Comparison of ENCODE assay signal across 20 cellular contexts in the genomic region with DNA sequence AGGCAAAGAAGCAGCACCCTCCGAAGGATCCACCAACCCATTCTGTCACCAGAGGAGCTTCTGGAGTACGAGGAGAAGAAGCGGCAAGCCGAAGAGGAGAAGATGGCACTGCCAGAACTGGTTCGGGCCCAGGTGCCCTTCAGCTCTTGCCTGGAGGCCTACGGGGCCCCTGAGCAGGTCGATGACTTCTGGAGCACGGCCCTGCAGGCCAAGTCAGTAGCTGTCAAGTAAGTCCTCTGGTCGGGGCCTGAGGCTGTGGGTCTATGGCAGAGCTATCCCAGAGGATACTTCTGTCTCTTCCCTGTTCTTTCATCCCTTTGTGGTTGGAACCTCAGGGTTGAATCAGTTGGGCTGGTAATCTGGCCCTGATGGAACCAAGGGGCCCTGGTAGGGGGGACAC. TPM values are rescaled to one million over a fixed set of nuclear protein-coding genes. Genes with fewer than 3 reads are reported as not detected.
DNase-seq lines count a peak whose midpoint lies in the region; ATAC-seq and TF ChIP-seq lines count a peak whose summit lies in the region.
"Had no signal": no experiment of that assay in that cellular context is flagged by ENCODE, and none has a peak within 500 bp of the region (broad histone marks: within the 10 kb centered on the region; RNA-seq: fewer than 3 reads in every experiment).

No MANE protein-coding gene starts in this region.

- H3K36me3 Mint-ChIP-seq in HFFc6 (ENCODE audit: low read depth): peaks cover 63% of the 10 kb centered on the region
- H3K36me3 Mint-ChIP-seq in activated T-helper 17 cell treated with anti-CD3 and anti-CD28 coated beads, Interleukin-2, amount 50 U/mL, for 72 hours (ENCODE audit: low read depth): peaks cover 97% of the 10 kb centered on the region

- H3K4me1 ChIP-seq in suprapubic skin: peaks cover under 1% of the 10 kb centered on the region

- H3K4me3 ChIP-seq in WERI-Rb-1 (ENCODE audit: low read depth, low read length) (no peak overlapping the region), suprapubic skin (no peak overlapping the region)
- H3K4me3 ChIP-seq: BLaER1, GM12878, GM23338 had no signal

- H3K27me3 ChIP-seq in WERI-Rb-1 (ENCODE audit: insufficient read depth, low read depth, severe bottlenecking) (no peaks in the 10 kb centered on the region), suprapubic skin (no peaks in the 10 kb centered on the region)
- H3K27me3 ChIP-seq: BLaER1 had no signal

- intact Hi-C loops in posterior vena cava (cut with DNase I): no loop called here
- intact Hi-C loops in Right ventricle myocardium superior (cut with DNase I): no loop called here

- TF ChIP-seq POLR2A in suprapubic skin (IDR thresholded peaks at IDR 0.05): no peak

- no peak for DNase-seq in HFFc6
- DNase-seq in islet precursor cell: peak; percentile 57
- peak; percentile 38 for DNase-seq in posterior vena cava (ENCODE audit: low spot score)
- no peak for DNase-seq in Right ventricle myocardium superior
- no peak for DNase-seq in WERI-Rb-1
- no peak for DNase-seq in suprapubic skin (ENCODE audit: low spot score in 2 of 2)
- DNase-seq: CD4-positive, CD25-positive, alpha-beta regulatory T cell; CD8-positive, alpha-beta memory T cell; DMS 273 treated with DMSO at 0.1 percent for 48 hours; DMS79; EL; GDM1; H9 had no signal

- no peak overlapping the region for H3K4me3 Mint-ChIP-seq in HFFc6
- no peak overlapping the region for H3K4me3 Mint-ChIP-seq in activated T-helper 17 cell treated with anti-CD3 and anti-CD28 coated beads, Interleukin-2, amount 50 U/mL, for 72 hours
- H3K4me3 Mint-ChIP-seq: B cell; CD8-positive, alpha-beta memory T cell; GM23338; H9 had no signal

- peaks cover 7% of the 10 kb centered on the region for H3K4me1 Mint-ChIP-seq in HFFc6 (ENCODE audit: low read depth)
- peaks cover 4% of the 10 kb centered on the region for H3K4me1 Mint-ChIP-seq in activated T-helper 17 cell treated with anti-CD3 and anti-CD28 coated beads, Interleukin-2, amount 50 U/mL, for 72 hours

- no peak overlapping the region for H3K27ac ChIP-seq in WERI-Rb-1
- H3K27ac ChIP-seq in suprapubic skin: no peak overlapping the region
- H3K27ac ChIP-seq: BLaER1, C4-2B had no signal

- no peak for TF ChIP-seq EP300 in suprapubic skin (IDR thresholded peaks at IDR 0.05)

- TF ChIP-seq CTCF in HFFc6 (IDR thresholded peaks at IDR 0.05) (no peak), WERI-Rb-1 (IDR thresholded peaks at IDR 0.05; ENCODE audit: low read depth, low read length) (no peak), suprapubic skin (IDR thresholded peaks at IDR 0.05) (no peak)

- peak overlapping the region; percentile 30; the same call in 1 of the 2 replicates for H3K27ac Mint-ChIP-seq in HFFc6
- H3K27ac Mint-ChIP-seq in activated T-helper 17 cell treated with anti-CD3 and anti-CD28 coated beads, Interleukin-2, amount 50 U/mL, for 72 hours: peak overlapping the region; percentile 34
- H3K27ac Mint-ChIP-seq: B cell, GM23338 had no signal

- peaks cover 3% of the 10 kb centered on the region; the same call in 1 of the 2 replicates for H3K27me3 Mint-ChIP-seq in HFFc6 (ENCODE audit: insufficient read depth)
- H3K27me3 Mint-ChIP-seq in activated T-helper 17 cell treated with anti-CD3 and anti-CD28 coated beads, Interleukin-2, amount 50 U/mL, for 72 hours: no peaks in the 10 kb centered on the region
- H3K27me3 Mint-ChIP-seq: B cell; CD4-positive, CD25-positive, alpha-beta regulatory T cell; CD8-positive, alpha-beta memory T cell had no signal

- WGBS in suprapubic skin: 93% methylated on average over 9 of the region's 9 CpGs

- ATAC-seq in activated T-helper 17 cell treated with anti-CD3 and anti-CD28 coated beads, Interleukin-2, amount 50 U/mL, for 72 hours (replicated peaks): no peak
- no peak for ATAC-seq in Right ventricle myocardium superior (ENCODE audit: poor library complexity)
- ATAC-seq: GM12878, GM23338, HCT116 had no signal

- H3K36me3 ChIP-seq in WERI-Rb-1 (peaks cover 94% of the 10 kb centered on the region), suprapubic skin (peaks cover 97% of the 10 kb centered on the region)

- no peaks in the 10 kb centered on the region for H3K9me3 ChIP-seq in WERI-Rb-1 (ENCODE audit: severe bottlenecking)
- no peaks in the 10 kb centered on the region for H3K9me3 ChIP-seq in suprapubic skin
- H3K9me3 ChIP-seq: BLaER1 had no signal

- H3K9me3 Mint-ChIP-seq in HFFc6: no peaks in the 10 kb centered on the region
- H3K9me3 Mint-ChIP-seq in activated T-helper 17 cell treated with anti-CD3 and anti-CD28 coated beads, Interleukin-2, amount 50 U/mL, for 72 hours: no peaks in the 10 kb centered on the region
- H3K9me3 Mint-ChIP-seq: CD4-positive, CD25-positive, alpha-beta regulatory T cell; CD8-positive, alpha-beta memory T cell; GM23338; H9 had no signal

RNA-seq across cellular contexts. Expression of a gene that starts 5.9 kb away (rescaled TPM):
- total RNA-seq in HFFc6 (2021; fragmentation: NEBNext Ultra II Directional; extraction: Animal tissue kit (Norgen Biotek cat#: 25700)): 100 to 1,000 TPM; 853 to 931 (median 870) TPM
- total RNA-seq in activated T-helper 17 cell treated with anti-CD3 and anti-CD28 coated beads, Interleukin-2, amount 50 U/mL, for 72 hours: 1,000 to 10,000 TPM; 1,893 to 2,116 TPM
- total RNA-seq in posterior vena cava (100 to 1,000 TPM; 303 to 366 TPM), Right ventricle myocardium superior (804 TPM), suprapubic skin (100 to 1,000 TPM; 185 to 498 (median 405) TPM)

RNA-seq across cellular contexts. Expression of a gene that starts 9.4 kb away (rescaled TPM):
- total RNA-seq in HFFc6 (2021; fragmentation: NEBNext Ultra II Directional; extraction: Animal tissue kit (Norgen Biotek cat#: 25700)): 100 to 1,000 TPM; 149 to 211 (median 182) TPM
- 100 to 1,000 TPM in 1 of 2 donors, 10 to 100 TPM in 1; 83.4 to 149 TPM for total RNA-seq in activated T-helper 17 cell treated with anti-CD3 and anti-CD28 coated beads, Interleukin-2, amount 50 U/mL, for 72 hours
- total RNA-seq in posterior vena cava: 10 to 100 TPM; 87.0 to 91.1 TPM
- 63.0 TPM for total RNA-seq in Right ventricle myocardium superior
- total RNA-seq in suprapubic skin: 10 to 100 TPM; 54.7 to 71.8 (median 68.9) TPM

RNA-seq across cellular contexts. Expression of a gene that starts 10.3 kb away (rescaled TPM):
- total RNA-seq in HFFc6 (2021; fragmentation: NEBNext Ultra II Directional; extraction: Animal tissue kit (Norgen Biotek cat#: 25700)): 10 to 100 TPM; 24.0 to 62.5 (median 56.3) TPM
- 100 to 1,000 TPM in 1 of 2 donors, 10 to 100 TPM in 1; 86.9 to 104 TPM for total RNA-seq in activated T-helper 17 cell treated with anti-CD3 and anti-CD28 coated beads, Interleukin-2, amount 50 U/mL, for 72 hours
- total RNA-seq in posterior vena cava: under 1 TPM; 0.46 to 0.52 TPM
- total RNA-seq in Right ventricle myocardium superior: 1.3 TPM
- 1 to 10 TPM; 4.8 to 8.9 (median 5.9) TPM for total RNA-seq in suprapubic skin

RNA-seq across cellular contexts. Expression of a gene that starts 11.7 kb away (rescaled TPM):
- total RNA-seq in HFFc6 (2021; fragmentation: NEBNext Ultra II Directional; extraction: Animal tissue kit (Norgen Biotek cat#: 25700)): 10 to 100 TPM; 12.1 to 13.9 (median 13.0) TPM
- total RNA-seq in activated T-helper 17 cell treated with anti-CD3 and anti-CD28 coated beads, Interleukin-2, amount 50 U/mL, for 72 hours: 1 to 10 TPM; 2.2 to 2.4 TPM
- total RNA-seq in posterior vena cava (1 to 10 TPM; 4.9 to 6.9 TPM), Right ventricle myocardium superior (3.2 TPM), suprapubic skin (10 to 100 TPM in 1 of 4 donors, 1 to 10 TPM in 3; 3.0 to 16.5 (median 7.5) TPM)

RNA-seq across cellular contexts. Expression of a gene that starts 20.7 kb away (rescaled TPM):
- total RNA-seq in HFFc6 (2021; fragmentation: NEBNext Ultra II Directional; extraction: Animal tissue kit (Norgen Biotek cat#: 25700)): 1 to 10 TPM; 4.3 to 7.2 (median 6.3) TPM
- under 1 TPM in 1 of 2 donors, not detected in 1; 0.66 TPM for total RNA-seq in activated T-helper 17 cell treated with anti-CD3 and anti-CD28 coated beads, Interleukin-2, amount 50 U/mL, for 72 hours
- total RNA-seq in posterior vena cava: 1 to 10 TPM; 3.6 to 4.0 TPM
- 2.9 TPM for total RNA-seq in Right ventricle myocardium superior
- 1 to 10 TPM in 2 of 4 donors, under 1 TPM in 1, not detected in 1; 0.72 to 1.5 (median 1.4) TPM for total RNA-seq in suprapubic skin
- total RNA-seq: CD4-positive, CD25-positive, alpha-beta regulatory T cell had no signal

Comparison
In these comparisons a context has a peak if more than half of its experiments do, and no peak if none do; other contexts are left out.
1. DNase-seq: peak in islet precursor cell (single experiment) and posterior vena cava (single experiment); none in HFFc6 (single experiment), Right ventricle myocardium superior (single experiment), WERI-Rb-1 (single experiment) and suprapubic skin (0 of 2).